In the genomic region with DNA sequence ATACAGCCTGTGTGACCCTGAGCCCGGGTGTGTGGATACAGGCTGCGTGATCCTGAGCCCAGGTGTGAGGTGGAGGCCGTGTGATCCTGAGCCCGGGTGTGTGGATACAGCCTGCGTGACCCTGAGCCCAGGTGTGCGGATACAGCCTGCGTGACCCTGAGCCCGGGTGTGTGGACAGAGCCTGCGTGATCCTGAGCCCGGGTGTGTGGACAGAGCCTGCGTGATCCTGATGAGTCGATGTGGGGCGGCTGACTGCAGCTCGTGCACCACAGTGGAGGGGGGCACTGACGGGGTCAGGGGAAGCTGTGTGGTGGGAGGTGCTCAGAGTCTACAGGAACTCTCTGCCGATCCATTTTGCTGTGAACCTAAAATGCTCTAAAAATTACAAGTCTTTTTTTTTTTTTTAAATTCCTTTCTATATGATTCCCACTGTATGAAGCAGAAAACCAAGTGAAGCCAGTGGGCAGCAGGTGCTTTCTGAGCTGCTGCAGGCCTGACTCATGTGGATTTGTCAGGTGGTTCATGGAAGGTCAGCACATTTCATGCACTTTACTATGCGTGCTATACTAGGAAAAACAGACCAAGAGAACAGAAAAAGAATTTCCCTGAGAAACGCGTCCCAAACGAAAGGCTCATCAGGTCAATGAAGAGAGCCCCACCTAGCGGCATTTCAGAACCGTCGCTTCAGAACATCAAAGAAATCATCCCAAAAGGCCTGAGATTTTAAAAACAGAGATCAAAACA, we compare ENCODE assay signal across 8 cellular contexts. TPM values are rescaled to one million over a fixed set of nuclear protein-coding genes. Genes with fewer than 3 reads are reported as not detected.
DNase-seq lines count a peak whose midpoint lies in the region; ATAC-seq and TF ChIP-seq lines count a peak whose summit lies in the region.

No MANE protein-coding gene starts in this region.

- H3K9me3 ChIP-seq in colonic mucosa: no peaks in the 10 kb centered on the region
- no peaks in the 10 kb centered on the region for H3K9me3 ChIP-seq in lung (ENCODE audit: control insufficient read depth in 2 of 2, insufficient read depth in 1 of 2, low read length in 1 of 2)
- H3K9me3 ChIP-seq in MG63: no peaks in the 10 kb centered on the region

- H3K4me1 ChIP-seq in colonic mucosa: no peaks in the 10 kb centered on the region
- peaks cover 0 to 7% of the 10 kb centered on the region in 2 donors for H3K4me1 ChIP-seq in lung (ENCODE audit: control insufficient read depth in 2 of 2, insufficient read depth in 2 of 2, low read length in 2 of 2)

- H3K36me3 ChIP-seq in colonic mucosa (no peaks in the 10 kb centered on the region), lung (ENCODE audit: control insufficient read depth in 2 of 2, insufficient read depth in 2 of 2, low read length in 2 of 2) (peaks cover 0 to 3% of the 10 kb centered on the region in 2 donors), MG63 (no peaks in the 10 kb centered on the region)

- intact Hi-C loops in Right ventricle myocardium superior (cut with DNase I): loop anchor here (5.0 to 10.0 kb wide), 2 partner anchors 79 to 197 kb away; no protein-coding TSS in a partner anchor
- intact Hi-C loops in cardiac septum (cut with DNase I): loop anchor here (5.0 kb wide), 2 partner anchors 79 to 189 kb away; no protein-coding TSS in a partner anchor
- intact Hi-C loops in colonic mucosa (cut with DNase I): loop anchor here (2.0 to 10.0 kb wide), 3 partner anchors 73 to 187 kb away; no protein-coding TSS in a partner anchor

- WGBS in lung, 2 donors: 70 to 71% methylated on average over 23 of the region's 23 CpGs

- TF ChIP-seq CTCF in colonic mucosa (IDR thresholded peaks at IDR 0.05) (peak; percentile 42), lung (IDR thresholded peaks at IDR 0.05; ENCODE audit: control extremely low read depth, extremely low read depth) (peak; percentile 34)

- H3K9ac ChIP-seq in colonic mucosa (ENCODE audit: low read depth in 2 of 2, low read length in 2 of 2): no peak overlapping the region

- DNase-seq in Right ventricle myocardium superior (no peak), cardiac septum (ENCODE audit: low spot score) (no peak), NCI-H748 treated with DMSO at 0.1 percent for 48 hours (lab: John Stamatoyannopoulos, UW) (peak; percentile 36), colonic mucosa (no peak), lung (ENCODE audit: low spot score) (no peak), MG63 (no peak)

- ATAC-seq in Right ventricle myocardium superior (ENCODE audit: poor library complexity) (peak; percentile 47), lung (ENCODE audit: insufficient read depth, low FRiP score) (peak; percentile 58), GM18498 (IDR thresholded peaks at IDR 0.05; ENCODE audit: unreplicated experiment) (no peak), GM19467 (IDR thresholded peaks at IDR 0.05; ENCODE audit: unreplicated experiment) (no peak)

- no peak overlapping the region for H3K4me3 ChIP-seq in colonic mucosa
- no peak overlapping the region for H3K4me3 ChIP-seq in lung
- H3K4me3 ChIP-seq in MG63: no peak overlapping the region

- H3K27me3 ChIP-seq in colonic mucosa (no peaks in the 10 kb centered on the region), lung (ENCODE audit: control insufficient read depth, insufficient read depth) (no peaks in the 10 kb centered on the region), MG63 (no peaks in the 10 kb centered on the region)

- H3K27ac ChIP-seq in colonic mucosa (no peak overlapping the region), lung (ENCODE audit: low read depth in 1 of 2, low read length in 1 of 2) (no peak overlapping the region)

RNA-seq across cellular contexts. Expression of gene BRF1, which starts 19.3 kb away (rescaled TPM):
- total RNA-seq in Right ventricle myocardium superior: 17.5 TPM
- 17.7 TPM for total RNA-seq in cardiac septum
- total RNA-seq in colonic mucosa: 10 to 100 TPM; 27.2 to 40.6 TPM
- total RNA-seq in lung: 10 to 100 TPM; 44.0 to 55.3 TPM
- 10 to 100 TPM; 14.2 to 30.4 TPM for polyA plus RNA-seq in lung
- 21.0 and 25.0 TPM in 2 replicates for total RNA-seq in MG63 (2014; rRNA removed; shearing (Covaris generic); ENCODE audit: low replicate concordance)

RNA-seq across cellular contexts. Expression of gene PACS2, which starts 33.0 kb away (rescaled TPM):
- total RNA-seq in Right ventricle myocardium superior (66.8 TPM), cardiac septum (55.1 TPM), colonic mucosa (10 to 100 TPM; 44.1 to 82.5 TPM), lung (10 to 100 TPM; 57.8 to 84.2 TPM)
- 10 to 100 TPM; 37.9 to 87.2 TPM for polyA plus RNA-seq in lung
- total RNA-seq in MG63 (2014; rRNA removed; shearing (Covaris generic); ENCODE audit: low replicate concordance): 18.6 and 23.1 TPM in 2 replicates

RNA-seq across cellular contexts. Expression of gene BTBD6, which starts 33.2 kb away (rescaled TPM):
- total RNA-seq in Right ventricle myocardium superior (45.5 TPM), cardiac septum (34.9 TPM), colonic mucosa (10 to 100 TPM; 56.9 to 66.0 TPM), lung (10 to 100 TPM; 44.2 to 51.4 TPM)
- 10 to 100 TPM; 30.9 to 54.1 TPM for polyA plus RNA-seq in lung
- total RNA-seq in MG63 (2014; rRNA removed; shearing (Covaris generic); ENCODE audit: low replicate concordance): 21.3 and 25.1 TPM in 2 replicates

Comparison
In these comparisons a context has a peak if more than half of its experiments do, and no peak if none do; other contexts are left out.
1. ATAC-seq: peak in Right ventricle myocardium superior (single experiment) and lung (single experiment); none in GM18498 (single experiment) and GM19467 (single experiment).